ENCODE assay signal across 8 cellular contexts in genomic region chr1:193418745-193419058, GRCh38.
A peak's percentile ranks its signal among the peaks of the same experiment; 100 is the strongest.
DNase-seq lines count a peak whose midpoint lies in the region; ATAC-seq lines count a peak whose summit lies in the region.
"Had no signal": no experiment of that assay in that cellular context is flagged by ENCODE, and none has a peak within 500 bp of the region (broad histone marks: within the 10 kb centered on the region; RNA-seq: fewer than 3 reads in every experiment).

No MANE protein-coding gene starts in this region.

- intact Hi-C loops in activated CD4-positive, alpha-beta memory T cell treated with anti-CD3 and anti-CD28 coated beads for 36 hours (cut with micrococcal nuclease) = loop anchor here (1.0 to 5.0 kb wide), 7 partner anchors 8 to 611 kb away; partner anchors contain the start of gene RGS2
- intact Hi-C loops in right cardiac atrium (cut with DNase I) = no loop called here

- peaks cover 3% of the 10 kb centered on the region for H3K36me3 Mint-ChIP-seq in activated CD4-positive, alpha-beta memory T cell treated with anti-CD3 and anti-CD28 coated beads for 36 hours

- POLR2A ChIA-PET in activated CD4-positive, alpha-beta memory T cell treated with anti-CD3 and anti-CD28 coated beads for 36 hours (lab: Charles Lee) = no interaction called here

- no peaks in the 10 kb centered on the region for H3K27me3 ChIP-seq in right cardiac atrium (ENCODE audit: control insufficient read depth, insufficient read depth)

- no peaks in the 10 kb centered on the region for H3K27me3 Mint-ChIP-seq in activated CD4-positive, alpha-beta memory T cell treated with anti-CD3 and anti-CD28 coated beads for 36 hours

- H3K9me3 Mint-ChIP-seq in activated CD4-positive, alpha-beta memory T cell treated with anti-CD3 and anti-CD28 coated beads for 36 hours = no peaks in the 10 kb centered on the region

- no peaks in the 10 kb centered on the region for H3K9me3 ChIP-seq in right cardiac atrium (ENCODE audit: control insufficient read depth, low read length)

- 42% methylated on average over 3 of the region's 3 CpGs for WGBS in right cardiac atrium

- H3K4me3 Mint-ChIP-seq in activated CD4-positive, alpha-beta memory T cell treated with anti-CD3 and anti-CD28 coated beads for 36 hours = peak overlapping the region; percentile 21

- peak overlapping the region; percentile 75 for H3K4me3 ChIP-seq in right cardiac atrium (ENCODE audit: low read length)

- ATAC-seq in HG03442 (IDR thresholded peaks at IDR 0.05; ENCODE audit: unreplicated experiment) (peak; percentile 9), right cardiac atrium (no peak), GM18861 (IDR thresholded peaks at IDR 0.05; ENCODE audit: unreplicated experiment) (no peak)
- ATAC-seq in stimulated activated naive CD8-positive, alpha-beta T cell treated with anti-CD3 and anti-CD28 coated beads, Interleukin-15, Interleukin-2, amounts not matched to agents 100 U/mL and 50 U/mL, for 24 hours = peak; percentile 13

- no peak overlapping the region for H3K27ac Mint-ChIP-seq in activated CD4-positive, alpha-beta memory T cell treated with anti-CD3 and anti-CD28 coated beads for 36 hours

- H3K27ac ChIP-seq in right cardiac atrium (ENCODE audit: low read length) = no peak overlapping the region

- peaks cover 30% of the 10 kb centered on the region for H3K4me1 Mint-ChIP-seq in activated CD4-positive, alpha-beta memory T cell treated with anti-CD3 and anti-CD28 coated beads for 36 hours (ENCODE audit: low read depth)

- CTCF ChIA-PET in activated CD4-positive, alpha-beta memory T cell treated with anti-CD3 and anti-CD28 coated beads for 36 hours (lab: Charles Lee) = no interaction called here

- H3K4me1 ChIP-seq in right cardiac atrium (ENCODE audit: control insufficient read depth, insufficient read depth, low read length) = no peaks in the 10 kb centered on the region

- DNase-seq in activated CD4-positive, alpha-beta memory T cell treated with anti-CD3 and anti-CD28 coated beads for 36 hours = no peak
- no peak for DNase-seq in right cardiac atrium
- DNase-seq in stimulated activated naive CD8-positive, alpha-beta T cell treated with anti-CD3 and anti-CD28 coated beads, Interleukin-15, Interleukin-2, amounts not matched to agents 100 U/mL and 50 U/mL, for 24 hours = no peak
- no peak for DNase-seq in germinal center (ENCODE audit: low spot score)
- no peak for DNase-seq in HT-29 (ENCODE audit: low spot score)
- DNase-seq: glutamatergic neuron had no signal

Comparison
In these comparisons a context has a peak if more than half of its experiments do, and no peak if none do; other contexts are left out.
1. ATAC-seq: peak in HG03442 (single experiment) and stimulated activated naive CD8-positive, alpha-beta T cell treated with anti-CD3 and anti-CD28 coated beads, Interleukin-15, Interleukin-2, amounts not matched to agents 100 U/mL and 50 U/mL, for 24 hours (single experiment); none in right cardiac atrium (0 of 2) and GM18861 (single experiment).